1 cellular context compared by ENCODE assay signal in the genomic region with DNA sequence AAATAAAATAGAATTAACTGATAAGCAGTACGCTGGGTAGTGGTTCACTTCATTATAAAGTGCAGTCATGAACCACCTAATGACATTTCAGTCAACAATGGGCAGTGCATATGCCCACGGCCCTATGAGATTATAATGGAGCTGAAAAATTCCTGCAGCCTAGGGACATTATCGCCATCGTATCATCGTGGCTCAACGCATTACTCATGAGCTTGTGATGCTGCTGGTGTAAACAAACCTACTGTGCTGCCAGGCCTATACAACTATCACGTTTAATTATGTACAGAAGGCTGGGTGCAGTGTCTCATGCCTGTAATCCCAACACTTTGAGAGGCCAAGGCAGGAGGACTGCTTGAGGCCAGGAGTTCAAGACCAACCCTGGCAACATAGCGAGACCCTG.
TF ChIP-seq lines count a peak whose summit lies in the region.

No MANE protein-coding gene starts in this region.

TF ChIP-seq in IMR-90, 13 proteins besides CTCF, POLR2A, EP300 and RAD21 (continued from another document):
- TF ChIP-seq, protein P1, sequence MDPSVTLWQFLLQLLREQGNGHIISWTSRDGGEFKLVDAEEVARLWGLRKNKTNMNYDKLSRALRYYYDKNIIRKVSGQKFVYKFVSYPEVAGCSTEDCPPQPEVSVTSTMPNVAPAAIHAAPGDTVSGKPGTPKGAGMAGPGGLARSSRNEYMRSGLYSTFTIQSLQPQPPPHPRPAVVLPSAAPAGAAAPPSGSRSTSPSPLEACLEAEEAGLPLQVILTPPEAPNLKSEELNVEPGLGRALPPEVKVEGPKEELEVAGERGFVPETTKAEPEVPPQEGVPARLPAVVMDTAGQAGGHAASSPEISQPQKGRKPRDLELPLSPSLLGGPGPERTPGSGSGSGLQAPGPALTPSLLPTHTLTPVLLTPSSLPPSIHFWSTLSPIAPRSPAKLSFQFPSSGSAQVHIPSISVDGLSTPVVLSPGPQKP (IDR thresholded peaks at IDR 0.05; ENCODE audit: borderline replicate concordance, low read depth, low read length), result no peak
- TF ChIP-seq FOS (IDR thresholded peaks at IDR 0.05; ENCODE audit: low read depth, low read length), result no peak
- no peak for TF ChIP-seq BHLHE40 (IDR thresholded peaks at IDR 0.05; ENCODE audit: low read depth, low read length)
- no peak for TF ChIP-seq MAZ (IDR thresholded peaks at IDR 0.05; ENCODE audit: borderline replicate concordance, low read depth, low read length)
- no peak for TF ChIP-seq NFE2L2 (IDR thresholded peaks at IDR 0.05; ENCODE audit: low read depth, low read length)
